In the genomic region with DNA sequence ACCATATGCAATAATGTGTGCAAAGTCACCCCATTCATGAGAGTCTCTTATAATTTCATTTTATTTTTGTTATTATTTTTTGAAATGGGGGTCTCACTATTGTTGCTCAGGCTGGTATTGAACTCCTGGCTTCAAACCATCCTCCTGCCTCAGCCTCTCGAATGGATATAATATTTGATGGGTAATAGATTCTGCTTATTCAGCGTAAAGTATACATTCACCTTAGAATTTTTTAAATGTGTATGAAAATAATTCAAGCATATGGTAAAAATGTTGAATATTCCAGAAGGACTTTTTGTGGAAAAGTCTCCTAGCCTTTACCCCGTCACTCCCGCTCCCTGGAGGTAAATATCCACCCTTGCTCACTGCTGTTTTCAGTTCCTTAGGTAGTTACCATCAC, we compare ENCODE assay signal across 1 cellular context.
TF ChIP-seq lines count a peak whose summit lies in the region.

No MANE protein-coding gene starts in this region.

TF ChIP-seq in A549, 52 proteins besides CTCF, POLR2A, EP300 and RAD21 (continued from another document):
- TF ChIP-seq, protein P1, sequence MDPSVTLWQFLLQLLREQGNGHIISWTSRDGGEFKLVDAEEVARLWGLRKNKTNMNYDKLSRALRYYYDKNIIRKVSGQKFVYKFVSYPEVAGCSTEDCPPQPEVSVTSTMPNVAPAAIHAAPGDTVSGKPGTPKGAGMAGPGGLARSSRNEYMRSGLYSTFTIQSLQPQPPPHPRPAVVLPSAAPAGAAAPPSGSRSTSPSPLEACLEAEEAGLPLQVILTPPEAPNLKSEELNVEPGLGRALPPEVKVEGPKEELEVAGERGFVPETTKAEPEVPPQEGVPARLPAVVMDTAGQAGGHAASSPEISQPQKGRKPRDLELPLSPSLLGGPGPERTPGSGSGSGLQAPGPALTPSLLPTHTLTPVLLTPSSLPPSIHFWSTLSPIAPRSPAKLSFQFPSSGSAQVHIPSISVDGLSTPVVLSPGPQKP (IDR thresholded peaks at IDR 0.05; ENCODE audit: low read depth, low read length) = no peak
- TF ChIP-seq, protein P2, sequence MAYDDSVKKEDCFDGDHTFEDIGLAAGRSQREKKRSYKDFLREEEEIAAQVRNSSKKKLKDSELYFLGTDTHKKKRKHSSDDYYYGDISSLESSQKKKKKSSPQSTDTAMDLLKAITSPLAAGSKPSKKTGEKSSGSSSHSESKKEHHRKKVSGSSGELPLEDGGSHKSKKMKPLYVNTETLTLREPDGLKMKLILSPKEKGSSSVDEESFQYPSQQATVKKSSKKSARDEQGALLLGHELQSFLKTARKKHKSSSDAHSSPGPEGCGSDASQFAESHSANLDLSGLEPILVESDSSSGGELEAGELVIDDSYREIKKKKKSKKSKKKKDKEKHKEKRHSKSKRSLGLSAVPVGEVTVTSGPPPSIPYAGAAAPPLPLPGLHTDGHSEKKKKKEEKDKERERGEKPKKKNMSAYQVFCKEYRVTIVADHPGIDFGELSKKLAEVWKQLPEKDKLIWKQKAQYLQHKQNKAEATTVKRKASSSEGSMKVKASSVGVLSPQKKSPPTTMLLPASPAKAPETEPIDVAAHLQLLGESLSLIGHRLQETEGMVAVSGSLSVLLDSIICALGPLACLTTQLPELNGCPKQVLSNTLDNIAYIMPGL (CRISPR knock-in tag; IDR thresholded peaks at IDR 0.05; ENCODE audit: borderline replicate concordance) = no peak
- TF ChIP-seq RCOR1 (IDR thresholded peaks at IDR 0.05; ENCODE audit: low read depth, low read length) (no peak), MYC (IDR thresholded peaks at IDR 0.05; ENCODE audit: borderline replicate concordance, low read length) (no peak), MAFK (IDR thresholded peaks at IDR 0.05; ENCODE audit: partially characterized antibody) (peak; percentile 84)
TF ChIP-seq in A549: peak in this region for 1.
